ENCODE assay signal across 23 cellular contexts in the genomic region with DNA sequence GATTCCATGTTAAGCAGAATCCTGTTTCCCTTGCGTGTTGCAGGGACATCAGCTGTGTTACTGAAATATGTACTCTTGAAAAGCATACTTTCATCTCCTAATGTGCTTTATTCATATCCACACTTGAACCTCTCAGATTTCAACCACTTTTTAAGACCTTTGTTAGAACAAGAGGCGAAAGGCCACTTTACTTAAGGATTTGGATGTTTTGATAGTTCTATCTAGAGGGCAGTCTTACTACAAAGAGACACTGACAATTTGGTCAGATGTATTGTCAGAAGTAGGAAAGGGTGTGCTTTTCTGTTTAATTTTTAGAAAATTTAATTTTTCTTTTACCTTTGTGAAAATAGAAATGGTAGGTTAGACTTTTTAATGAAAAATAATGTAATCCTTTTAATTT.
"Had no signal": no experiment of that assay in that cellular context is flagged by ENCODE, and none has a peak within 500 bp of the region (broad histone marks: within the 10 kb centered on the region; RNA-seq: fewer than 3 reads in every experiment).

No MANE protein-coding gene starts in this region.

- H3K4me1 Mint-ChIP-seq: activated CD4-positive, alpha-beta T cell treated with anti-CD3 and anti-CD28 coated beads for 36 hours; activated naive CD8-positive, alpha-beta T cell treated with anti-CD3 and anti-CD28 coated beads for 36 hours; stimulated activated naive B cell treated with anti-CD40 and anti-IgM and Interleukin-4, amounts not matched to agents 10 μg/mL and 1 μg/mL and 100 μg/mL, for 72 hours had no signal

- H3K27ac Mint-ChIP-seq: activated CD4-positive, alpha-beta T cell treated with anti-CD3 and anti-CD28 coated beads for 36 hours; activated CD8-positive, alpha-beta memory T cell treated with anti-CD3 and anti-CD28 coated beads, Interleukin-2, amount 10 ng/mL, durations not matched to agents 7 days and 5 days; activated CD8-positive, alpha-beta T cell treated with anti-CD3 and anti-CD28 coated beads, Interleukin-2, amount 10 ng/mL, durations not matched to agents 7 days and 5 days; activated naive CD4-positive, alpha-beta T cell treated with anti-CD3 and anti-CD28 coated beads for 36 hours; activated naive CD8-positive, alpha-beta T cell treated with anti-CD3 and anti-CD28 coated beads for 36 hours; activated T-cell treated with anti-CD3 and anti-CD28 coated beads, Interleukin-2, amount 50 U/mL, for 72 hours; stimulated activated naive B cell treated with anti-CD40 and anti-IgM and Interleukin-4, amounts not matched to agents 10 μg/mL and 1 μg/mL and 100 μg/mL, for 72 hours; T-cell had no signal

- H3K9me3 Mint-ChIP-seq: activated naive CD4-positive, alpha-beta T cell treated with anti-CD3 and anti-CD28 coated beads for 36 hours had no signal

- H3K27me3 Mint-ChIP-seq: activated CD8-positive, alpha-beta memory T cell treated with anti-CD3 and anti-CD28 coated beads, Interleukin-2, amount 10 ng/mL, durations not matched to agents 7 days and 5 days; activated naive CD8-positive, alpha-beta T cell treated with anti-CD3 and anti-CD28 coated beads for 36 hours; stimulated activated naive B cell treated with anti-CD40 and anti-IgM and Interleukin-4, amounts not matched to agents 10 μg/mL and 1 μg/mL and 100 μg/mL, for 72 hours; T-cell had no signal

- H3K4me1 ChIP-seq: adrenal gland, body of pancreas, heart left ventricle, left ventricle myocardium inferior, parathyroid adenoma, right atrium auricular region, suprapubic skin, tibial artery had no signal

- H3K4me3 Mint-ChIP-seq: activated CD4-positive, alpha-beta T cell treated with anti-CD3 and anti-CD28 coated beads for 36 hours; activated CD8-positive, alpha-beta memory T cell treated with anti-CD3 and anti-CD28 coated beads, Interleukin-2, amount 10 ng/mL, durations not matched to agents 7 days and 5 days; activated CD8-positive, alpha-beta T cell treated with anti-CD3 and anti-CD28 coated beads, Interleukin-2, amount 10 ng/mL, durations not matched to agents 7 days and 5 days; activated naive CD4-positive, alpha-beta T cell treated with anti-CD3 and anti-CD28 coated beads for 36 hours; activated naive CD8-positive, alpha-beta T cell treated with anti-CD3 and anti-CD28 coated beads for 36 hours; activated T-cell treated with anti-CD3 and anti-CD28 coated beads, Interleukin-2, amount 50 U/mL, for 72 hours; stimulated activated naive B cell treated with anti-CD40 and anti-IgM and Interleukin-4, amounts not matched to agents 10 μg/mL and 1 μg/mL and 100 μg/mL, for 72 hours; T-cell had no signal

- H3K27me3 ChIP-seq: adrenal gland, body of pancreas, heart left ventricle, right atrium auricular region, stomach, suprapubic skin, tibial artery had no signal

- DNase-seq: activated CD4-positive, alpha-beta T cell treated with anti-CD3 and anti-CD28 coated beads for 36 hours; activated CD4-positive, CD25-positive, alpha-beta regulatory T cell; activated CD8-positive, alpha-beta memory T cell treated with anti-CD3 and anti-CD28 coated beads, Interleukin-2, amount 10 ng/mL, durations not matched to agents 7 days and 5 days; activated CD8-positive, alpha-beta T cell treated with anti-CD3 and anti-CD28 coated beads, Interleukin-2, amount 10 ng/mL, durations not matched to agents 7 days and 5 days; activated effector memory CD4-positive, alpha-beta T cell treated with Interleukin-2 at 50 U/mL for 16 hours; activated naive CD4-positive, alpha-beta T cell treated with anti-CD3 and anti-CD28 coated beads for 36 hours; activated naive CD8-positive, alpha-beta T cell treated with anti-CD3 and anti-CD28 coated beads for 36 hours; activated T-cell treated with anti-CD3 and anti-CD28 coated beads, Interleukin-2, amount 50 U/mL, for 72 hours; adrenal gland; aorta; body of pancreas; heart left ventricle; left ventricle myocardium inferior; nucleus accumbens; stimulated activated CD4-positive, alpha-beta T cell treated with anti-CD3 and anti-CD28 coated beads, Interleukin-15, amount 100 ng/mL, for 24 hours; stimulated activated CD4-positive, alpha-beta T cell treated with anti-CD3 and anti-CD28 coated beads, Interleukin-2, amount 100 ng/mL, for 24 hours; stimulated activated naive B cell treated with anti-CD40 and anti-IgM and Interleukin-4, amounts not matched to agents 10 μg/mL and 1 μg/mL and 100 μg/mL, for 72 hours; stomach; T-cell; tibial artery had no signal

- H3K79me2 ChIP-seq: parathyroid adenoma had no signal

- H3K4me3 ChIP-seq: body of pancreas, heart left ventricle, left ventricle myocardium inferior, right atrium auricular region, stomach, suprapubic skin, tibial artery had no signal

- H2AFZ ChIP-seq: parathyroid adenoma had no signal

- H3K9ac ChIP-seq: parathyroid adenoma had no signal

- H3K9me3 ChIP-seq: adrenal gland, body of pancreas, heart left ventricle, left ventricle myocardium inferior, right atrium auricular region, stomach, suprapubic skin, tibial artery had no signal

- H3K36me3 Mint-ChIP-seq: activated CD8-positive, alpha-beta memory T cell treated with anti-CD3 and anti-CD28 coated beads, Interleukin-2, amount 10 ng/mL, durations not matched to agents 7 days and 5 days; activated naive CD8-positive, alpha-beta T cell treated with anti-CD3 and anti-CD28 coated beads for 36 hours; stimulated activated naive B cell treated with anti-CD40 and anti-IgM and Interleukin-4, amounts not matched to agents 10 μg/mL and 1 μg/mL and 100 μg/mL, for 72 hours; T-cell had no signal

- H3K27ac ChIP-seq: adrenal gland, body of pancreas, heart left ventricle, left ventricle myocardium inferior, parathyroid adenoma, right atrium auricular region, stomach, suprapubic skin, tibial artery had no signal

- H3K36me3 ChIP-seq: adrenal gland, heart left ventricle, left ventricle myocardium inferior, right atrium auricular region, stomach, suprapubic skin, tibial artery had no signal
